ENCODE assay signal across 12 cellular contexts in genomic region chr16:68782198-68783174, GRCh38. TPM values are rescaled to one million over a fixed set of nuclear protein-coding genes. Genes with fewer than 3 reads are reported as not detected.
DNase-seq lines count a peak whose midpoint lies in the region; ATAC-seq, FAIRE-seq and TF ChIP-seq lines count a peak whose summit lies in the region.
"Had no signal": no experiment of that assay in that cellular context is flagged by ENCODE, and none has a peak within 500 bp of the region (broad histone marks: within the 10 kb centered on the region; RNA-seq: fewer than 3 reads in every experiment).

No MANE protein-coding gene starts in this region.

- H3K4me1 Mint-ChIP-seq in immature natural killer cell: no peaks in the 10 kb centered on the region
- H3K4me1 Mint-ChIP-seq: activated naive CD4-positive, alpha-beta T cell treated with anti-CD3 and anti-CD28 coated beads, Interleukin-2, amount 50 U/mL, for 24 hours had no signal

- peak; percentile 72 for ATAC-seq in GM21576 (IDR thresholded peaks at IDR 0.05; ENCODE audit: unreplicated experiment)

- H3K4me3 Mint-ChIP-seq in immature natural killer cell: no peak overlapping the region
- H3K4me3 Mint-ChIP-seq: activated naive CD4-positive, alpha-beta T cell treated with anti-CD3 and anti-CD28 coated beads, Interleukin-2, amount 50 U/mL, for 24 hours had no signal

- TF ChIP-seq CTCF in RWPE1 (conservative IDR thresholded peaks at IDR 0.05; ENCODE audit: low read depth): no peak

- peak; percentile 19; the same call in 1 of the 2 replicates for TF ChIP-seq POLR2A in GM12891 (IDR thresholded peaks at IDR 0.05; ENCODE audit: low read depth, low read length)

- H3K27ac ChIP-seq in RWPE1: no peak overlapping the region

- no peak overlapping the region for H3K27ac Mint-ChIP-seq in immature natural killer cell
- H3K27ac Mint-ChIP-seq: activated naive CD4-positive, alpha-beta T cell treated with anti-CD3 and anti-CD28 coated beads, Interleukin-2, amount 50 U/mL, for 24 hours had no signal

- H3K36me3 Mint-ChIP-seq in immature natural killer cell: peaks cover 0 to 3% (median 0%) of the 10 kb centered on the region in 3 donors
- H3K36me3 Mint-ChIP-seq: activated naive CD4-positive, alpha-beta T cell treated with anti-CD3 and anti-CD28 coated beads, Interleukin-2, amount 50 U/mL, for 24 hours had no signal

- FAIRE-seq in GM12891 (lab: Jason Lieb, UNC): peak; percentile 89

- POLR2A ChIA-PET in RWPE1 (lab: Yijun Ruan, JAX; ENCODE audit: low non-redundant PET): no interaction called here

- DNase-seq in GM12891 (ENCODE audit: insufficient read length, low spot score): peak; percentile 32
- peak; percentile 56 for DNase-seq in NOMO-1 treated with DMSO at 0.1 percent for 48 hours (lab: John Stamatoyannopoulos, UW; ENCODE audit: unreplicated experiment)
- DNase-seq in myocyte (ENCODE audit: low read depth): peak; percentile 33
- no peak for DNase-seq in NCI-H2171 treated with DMSO at 0.1 percent for 48 hours (lab: John Stamatoyannopoulos, UW)
- DNase-seq in immature natural killer cell: no peak
- no peak for DNase-seq in RWPE1 (ENCODE audit: low spot score)
- DNase-seq in NK-92 (lab: John Stamatoyannopoulos, UW; ENCODE audit: unreplicated experiment): no peak
- DNase-seq: HCEC 1CT, NCI-H1105 had no signal

- H3K27me3 Mint-ChIP-seq in immature natural killer cell (ENCODE audit: low read depth in 3 of 3): peaks cover 2 to 12% (median 10%) of the 10 kb centered on the region in 3 donors
- H3K27me3 Mint-ChIP-seq: activated naive CD4-positive, alpha-beta T cell treated with anti-CD3 and anti-CD28 coated beads, Interleukin-2, amount 50 U/mL, for 24 hours had no signal

- CTCF ChIA-PET in RWPE1 (lab: Yijun Ruan, JAX): interaction anchor here (0.6 kb wide), 2 partner anchors 11 to 1268 kb away, joined by 3 read pairs; no protein-coding TSS in a partner anchor

- peaks cover 0 to 2% (median 0%) of the 10 kb centered on the region in 6 donors for H3K9me3 Mint-ChIP-seq in immature natural killer cell
- H3K9me3 Mint-ChIP-seq: activated naive CD4-positive, alpha-beta T cell treated with anti-CD3 and anti-CD28 coated beads, Interleukin-2, amount 50 U/mL, for 24 hours had no signal

TF ChIP-seq in GM12891, 5 proteins besides CTCF, POLR2A, EP300 and RAD21:
- TF ChIP-seq SPI1 (IDR thresholded peaks at IDR 0.05; ENCODE audit: low read depth, low read length): peak; percentile 75
- no peak for TF ChIP-seq TAF1 (IDR thresholded peaks at IDR 0.05; ENCODE audit: low read depth, low read length)

RNA-seq across cellular contexts. Expression of gene CDH1, which starts 45.4 kb away (rescaled TPM):
- 6.2 TPM for polyA plus RNA-seq in GM12891 (2012; ENCODE audit: low read depth, missing spikeins)
- 0.11 TPM in 1 of 2 replicates, not detected in the other for total RNA-seq in myocyte
- polyA plus RNA-seq in myocyte (2012): 2.7 TPM
- polyA plus RNA-seq in immature natural killer cell: under 1 TPM in 1 of 3 donors, not detected in 2; 0.91 TPM
- total RNA-seq: fibroblast of lung had no signal

Comparison
In these comparisons a context has a peak if more than half of its experiments do, and no peak if none do; other contexts are left out.
1. DNase-seq: peak in GM12891 (single experiment), NOMO-1 treated with DMSO at 0.1 percent for 48 hours (single experiment) and myocyte (single experiment); none in NCI-H2171 treated with DMSO at 0.1 percent for 48 hours (single experiment), immature natural killer cell (0 of 3), RWPE1 (single experiment) and NK-92 (single experiment).